11 cellular contexts compared by ENCODE assay signal in the genomic region with DNA sequence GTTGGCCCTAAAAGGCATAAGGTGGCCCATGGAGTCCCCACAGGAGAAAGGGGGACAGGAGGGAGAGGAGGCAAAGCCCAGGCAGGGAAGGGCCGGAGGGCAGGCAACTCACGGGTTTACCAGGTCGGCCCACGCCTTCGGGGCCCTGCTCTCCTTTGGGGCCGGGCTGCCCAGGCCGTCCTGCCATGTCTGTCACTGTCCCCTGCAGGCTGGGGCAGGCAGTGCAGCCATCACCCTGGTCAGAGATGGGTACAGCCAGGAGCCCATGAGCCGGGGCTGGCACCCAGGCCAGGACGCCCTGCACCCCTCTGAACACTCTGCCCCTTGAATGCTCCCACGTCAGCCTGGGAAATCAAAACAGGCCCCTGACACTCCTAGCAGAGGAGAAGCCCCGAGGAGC. TPM values are rescaled to one million over a fixed set of nuclear protein-coding genes. Genes with fewer than 3 reads are reported as not detected.
DNase-seq lines count a peak whose midpoint lies in the region; ATAC-seq, FAIRE-seq and TF ChIP-seq lines count a peak whose summit lies in the region.
"Had no signal": no experiment of that assay in that cellular context is flagged by ENCODE, and none has a peak within 500 bp of the region (broad histone marks: within the 10 kb centered on the region; RNA-seq: fewer than 3 reads in every experiment).

No MANE protein-coding gene starts in this region.

- POLR2A ChIA-PET in activated naive CD8-positive, alpha-beta T cell treated with anti-CD3 and anti-CD28 coated beads, Interleukin-2, amount 10 ng/mL, durations not matched to agents 7 days and 5 days (lab: Charles Lee): no interaction called here
- POLR2A ChIA-PET in RWPE1 (lab: Yijun Ruan, JAX; ENCODE audit: low non-redundant PET): interaction anchor here (0.5 kb wide), 1 partner anchor 307 kb away, joined by 5 read pairs; no protein-coding TSS in a partner anchor

- FAIRE-seq in frontal cortex (lab: Jason Lieb, UNC): no peak

- intact Hi-C loops in heart right ventricle (cut with DNase I) (no loop called here), stomach (cut with DNase I; ENCODE audit: low total_unique reads) (no loop called here)

- H3K36me3 ChIP-seq in heart right ventricle: peaks cover 0 to 37% (median 0%) of the 10 kb centered on the region in 9 donors
- H3K36me3 ChIP-seq in stomach: peaks cover 16 to 87% (median 67%) of the 10 kb centered on the region in 4 donors

- H3K36me3 Mint-ChIP-seq in activated naive CD8-positive, alpha-beta T cell treated with anti-CD3 and anti-CD28 coated beads, Interleukin-2, amount 10 ng/mL, durations not matched to agents 7 days and 5 days: no peaks in the 10 kb centered on the region
- H3K36me3 Mint-ChIP-seq in activated naive CD8-positive, alpha-beta T cell treated with anti-CD3 and anti-CD28 coated beads for 36 hours: no peaks in the 10 kb centered on the region
- H3K36me3 Mint-ChIP-seq: activated naive CD4-positive, alpha-beta T cell treated with anti-CD3 and anti-CD28 coated beads, Interleukin-2, amount 50 U/mL, for 24 hours; CD4-positive, alpha-beta memory T cell had no signal

- H3K4me1 ChIP-seq in heart right ventricle (no peaks in the 10 kb centered on the region), stomach (peaks cover 0 to 25% (median 5%) of the 10 kb centered on the region in 4 donors)

- no peaks in the 10 kb centered on the region for H3K4me1 Mint-ChIP-seq in activated naive CD8-positive, alpha-beta T cell treated with anti-CD3 and anti-CD28 coated beads, Interleukin-2, amount 10 ng/mL, durations not matched to agents 7 days and 5 days
- H3K4me1 Mint-ChIP-seq in activated naive CD8-positive, alpha-beta T cell treated with anti-CD3 and anti-CD28 coated beads for 36 hours: no peaks in the 10 kb centered on the region
- H3K4me1 Mint-ChIP-seq: activated naive CD4-positive, alpha-beta T cell treated with anti-CD3 and anti-CD28 coated beads, Interleukin-2, amount 50 U/mL, for 24 hours; CD4-positive, alpha-beta memory T cell had no signal

- H3K9me3 ChIP-seq in heart right ventricle (no peaks in the 10 kb centered on the region), stomach (no peaks in the 10 kb centered on the region)

- CTCF ChIA-PET in RWPE1 (lab: Yijun Ruan, JAX): interaction anchor here (0.6 kb wide), 1 partner anchor 51 kb away, joined by 3 read pairs; no protein-coding TSS in a partner anchor

- H3K4me3 ChIP-seq in heart right ventricle: no peak overlapping the region
- no peak overlapping the region for H3K4me3 ChIP-seq in stomach

- H3K9me3 Mint-ChIP-seq in activated naive CD8-positive, alpha-beta T cell treated with anti-CD3 and anti-CD28 coated beads, Interleukin-2, amount 10 ng/mL, durations not matched to agents 7 days and 5 days: no peaks in the 10 kb centered on the region
- no peaks in the 10 kb centered on the region for H3K9me3 Mint-ChIP-seq in activated naive CD8-positive, alpha-beta T cell treated with anti-CD3 and anti-CD28 coated beads for 36 hours
- H3K9me3 Mint-ChIP-seq: activated naive CD4-positive, alpha-beta T cell treated with anti-CD3 and anti-CD28 coated beads, Interleukin-2, amount 50 U/mL, for 24 hours; CD4-positive, alpha-beta memory T cell had no signal

- H3K27ac Mint-ChIP-seq in activated naive CD8-positive, alpha-beta T cell treated with anti-CD3 and anti-CD28 coated beads, Interleukin-2, amount 10 ng/mL, durations not matched to agents 7 days and 5 days: no peak overlapping the region
- no peak overlapping the region for H3K27ac Mint-ChIP-seq in activated naive CD8-positive, alpha-beta T cell treated with anti-CD3 and anti-CD28 coated beads for 36 hours
- H3K27ac Mint-ChIP-seq: activated naive CD4-positive, alpha-beta T cell treated with anti-CD3 and anti-CD28 coated beads, Interleukin-2, amount 50 U/mL, for 24 hours; CD4-positive, alpha-beta memory T cell had no signal

- DNase-seq in activated naive CD8-positive, alpha-beta T cell treated with anti-CD3 and anti-CD28 coated beads, Interleukin-2, amount 10 ng/mL, durations not matched to agents 7 days and 5 days: no peak
- DNase-seq in activated naive CD8-positive, alpha-beta T cell treated with anti-CD3 and anti-CD28 coated beads for 36 hours: no peak
- DNase-seq in RWPE1 (ENCODE audit: low spot score): no peak
- DNase-seq in heart right ventricle: no peak
- DNase-seq in stomach: peak; percentile 56
- no peak for DNase-seq in frontal cortex (ENCODE audit: low spot score in 2 of 2)
- DNase-seq in DMS79 (lab: John Stamatoyannopoulos, UW): no peak
- DNase-seq: CD4-positive, alpha-beta memory T cell; SHP77 had no signal

- no peak for TF ChIP-seq POLR2A in stomach (IDR thresholded peaks at IDR 0.05)

- peak overlapping the region; percentile 26 for H3K27ac ChIP-seq in RWPE1
- H3K27ac ChIP-seq in heart right ventricle: no peak overlapping the region
- no peak overlapping the region for H3K27ac ChIP-seq in stomach

- WGBS in heart right ventricle, 2 donors: 81 to 82% methylated on average over 11 of the region's 11 CpGs
- WGBS in stomach, 5 donors: 47 to 71% (median 54%) methylated on average over 8 to 11 of the region's 11 CpGs

- TF ChIP-seq CTCF in RWPE1 (conservative IDR thresholded peaks at IDR 0.05; ENCODE audit: low read depth): no peak
- peak in 6 of 9 donors; percentile 26 to 49 (median 34) for TF ChIP-seq CTCF in heart right ventricle (IDR thresholded peaks at IDR 0.05)
- TF ChIP-seq CTCF in stomach (IDR thresholded peaks at IDR 0.05): peak in 4 of 7 experiments; percentile 34 to 42 (median 36)

- H3K27me3 ChIP-seq in heart right ventricle (no peaks in the 10 kb centered on the region), stomach (no peaks in the 10 kb centered on the region)

- H3K4me3 Mint-ChIP-seq in activated naive CD8-positive, alpha-beta T cell treated with anti-CD3 and anti-CD28 coated beads, Interleukin-2, amount 10 ng/mL, durations not matched to agents 7 days and 5 days: no peak overlapping the region
- no peak overlapping the region for H3K4me3 Mint-ChIP-seq in activated naive CD8-positive, alpha-beta T cell treated with anti-CD3 and anti-CD28 coated beads for 36 hours
- H3K4me3 Mint-ChIP-seq: activated naive CD4-positive, alpha-beta T cell treated with anti-CD3 and anti-CD28 coated beads, Interleukin-2, amount 50 U/mL, for 24 hours; CD4-positive, alpha-beta memory T cell had no signal

- peak; percentile 44 for ATAC-seq in activated naive CD8-positive, alpha-beta T cell treated with anti-CD3 and anti-CD28 coated beads, Interleukin-2, amount 10 ng/mL, durations not matched to agents 7 days and 5 days (ENCODE audit: low read depth)
- ATAC-seq in heart right ventricle (peak in 3 of 8 donors; percentile 32 to 50 (median 46)), GM21529 (IDR thresholded peaks at IDR 0.05; ENCODE audit: unreplicated experiment) (no peak)

- TF ChIP-seq EP300 in stomach (IDR thresholded peaks at IDR 0.05): no peak

- peaks cover 8% of the 10 kb centered on the region for H3K27me3 Mint-ChIP-seq in activated naive CD8-positive, alpha-beta T cell treated with anti-CD3 and anti-CD28 coated beads, Interleukin-2, amount 10 ng/mL, durations not matched to agents 7 days and 5 days
- peaks cover 12% of the 10 kb centered on the region for H3K27me3 Mint-ChIP-seq in activated naive CD8-positive, alpha-beta T cell treated with anti-CD3 and anti-CD28 coated beads for 36 hours
- H3K27me3 Mint-ChIP-seq: activated naive CD4-positive, alpha-beta T cell treated with anti-CD3 and anti-CD28 coated beads, Interleukin-2, amount 50 U/mL, for 24 hours had no signal

RNA-seq across cellular contexts. Expression of gene COL16A1, which starts 19.8 kb away (rescaled TPM):
- total RNA-seq in activated naive CD8-positive, alpha-beta T cell treated with anti-CD3 and anti-CD28 coated beads, Interleukin-2, amount 10 ng/mL, durations not matched to agents 7 days and 5 days: under 1 TPM in 1 of 2 experiments, not detected in 1; 0.14 TPM
- total RNA-seq in activated naive CD8-positive, alpha-beta T cell treated with anti-CD3 and anti-CD28 coated beads for 36 hours: under 1 TPM; 0.36 to 0.93 TPM
- total RNA-seq in heart right ventricle (10 to 100 TPM in 9 of 10 donors, 1 to 10 TPM in 1; 7.4 to 35.3 (median 16.6) TPM), stomach (100 to 1,000 TPM in 3 of 5 donors, 10 to 100 TPM in 2; 64.2 to 127 (median 118) TPM), frontal cortex (4.1 TPM)
- polyA plus RNA-seq in heart right ventricle (10 to 100 TPM in 1 of 2 donors, 1 to 10 TPM in 1; 8.3 to 33.1 TPM), stomach (10 to 100 TPM; 19.8 to 27.4 (median 24.7) TPM)
- total RNA-seq: CD4-positive, alpha-beta memory T cell had no signal
- polyA plus RNA-seq: CD4-positive, alpha-beta memory T cell had no signal

RNA-seq across cellular contexts. Expression of gene PEF1, which starts 39.3 kb away (rescaled TPM):
- total RNA-seq in activated naive CD8-positive, alpha-beta T cell treated with anti-CD3 and anti-CD28 coated beads, Interleukin-2, amount 10 ng/mL, durations not matched to agents 7 days and 5 days: 10 to 100 TPM; 47.2 TPM
- 10 to 100 TPM; 61.4 to 61.6 TPM for total RNA-seq in activated naive CD8-positive, alpha-beta T cell treated with anti-CD3 and anti-CD28 coated beads for 36 hours
- total RNA-seq in heart right ventricle (10 to 100 TPM; 35.0 to 47.9 (median 40.0) TPM), stomach (10 to 100 TPM; 19.7 to 91.0 (median 69.6) TPM), frontal cortex (37.9 TPM)
- polyA plus RNA-seq in heart right ventricle (10 to 100 TPM; 35.4 to 94.3 TPM), stomach (10 to 100 TPM; 54.7 to 71.9 (median 62.7) TPM)
